In genomic region chr6:117518870-117519269, GRCh38 we compare ENCODE assay signal across 25 cellular contexts.
"Had no signal": no experiment of that assay in that cellular context is flagged by ENCODE, and none has a peak within 500 bp of the region (broad histone marks: within the 10 kb centered on the region; RNA-seq: fewer than 3 reads in every experiment).

No MANE protein-coding gene starts in this region.

- H3K4me2 ChIP-seq: neural progenitor cell had no signal

- DNase-seq: occipital lobe; ovary; posterior cingulate gyrus; psoas muscle; right cardiac atrium; right lobe of liver; sigmoid colon; small intestine; stimulated activated CD4-positive, alpha-beta T cell treated with anti-CD3 and anti-CD28 coated beads, Interleukin-15, amount 100 ng/mL, for 24 hours; stimulated activated CD4-positive, alpha-beta T cell treated with anti-CD3 and anti-CD28 coated beads, Interleukin-2, amount 100 ng/mL, for 24 hours; stimulated activated CD4-positive, alpha-beta T cell treated with anti-CD3 and anti-CD28 coated beads, Interleukin-2, amount 100 ng/mL, for 48 hours; stimulated activated CD4-positive, alpha-beta T cell treated with anti-CD3 and anti-CD28 coated beads, Interleukin-4, amount 100 ng/mL, for 24 hours; stimulated activated naive B cell treated with anti-CD40 and anti-IgM and Interleukin-4, amounts not matched to agents 10 μg/mL and 1 μg/mL and 100 μg/mL, for 72 hours; stimulated activated naive CD4-positive, alpha-beta T cell treated with Interleukin-2 at 50 U/mL for 16 hours; stomach; thyroid gland; trophoblast cell; upper lobe of left lung had no signal

- H3K9me3 ChIP-seq: ovary, psoas muscle, right lobe of liver, sigmoid colon, stomach, thoracic aorta, thyroid gland, tibial nerve, upper lobe of left lung, vagina had no signal

- H3K27ac ChIP-seq: neural progenitor cell, ovary, parathyroid adenoma, psoas muscle, sigmoid colon, stomach, thoracic aorta, thyroid gland, tibial nerve, upper lobe of left lung, vagina had no signal

- H3K4me1 ChIP-seq: neural progenitor cell, parathyroid adenoma, sigmoid colon, thyroid gland, vagina had no signal

- ATAC-seq: psoas muscle; right cardiac atrium; stimulated activated effector memory CD8-positive, alpha-beta T cell treated with anti-CD3 and anti-CD28 coated beads, Interleukin-12 subunit alpha, Interleukin-12 subunit beta, amount 100 ng/mL, for 72 hours; stimulated activated naive B cell treated with anti-CD40 and anti-IgM and Interleukin-4, amounts not matched to agents 10 μg/mL and 1 μg/mL and 100 μg/mL, for 72 hours had no signal

- FAIRE-seq: small intestine, urothelium cell line had no signal

- H3K4me3 ChIP-seq: neural progenitor cell, ovary, psoas muscle, right lobe of liver, sigmoid colon, stomach, thoracic aorta, thyroid gland, tibial nerve, upper lobe of left lung, vagina had no signal
